20 cellular contexts compared by ENCODE assay signal in genomic region chr11:31492320-31492913, GRCh38. TPM values are rescaled to one million over a fixed set of nuclear protein-coding genes. Genes with fewer than 3 reads are reported as not detected.
DNase-seq lines count a peak whose midpoint lies in the region; ATAC-seq and TF ChIP-seq lines count a peak whose summit lies in the region.
"Had no signal": no experiment of that assay in that cellular context is flagged by ENCODE, and none has a peak within 500 bp of the region (broad histone marks: within the 10 kb centered on the region; RNA-seq: fewer than 3 reads in every experiment).

No MANE protein-coding gene starts in this region.

- H3K36me3 ChIP-seq in IMR-90 (ENCODE audit: control insufficient read depth, insufficient read depth, low read length): no peaks in the 10 kb centered on the region
- no peaks in the 10 kb centered on the region for H3K36me3 ChIP-seq in brain microvascular endothelial cell (replicated peaks)
- H3K36me3 ChIP-seq in lower lobe of right lung: no peaks in the 10 kb centered on the region
- no peaks in the 10 kb centered on the region for H3K36me3 ChIP-seq in testis (ENCODE audit: low read depth, missing control alignments)
- H3K36me3 ChIP-seq: upper lobe of right lung had no signal

- no peak overlapping the region for H2BK5ac ChIP-seq in IMR-90 (ENCODE audit: low read depth, low read length, poor library complexity, severe bottlenecking)

- CTCF ChIA-PET in IMR-90 (lab: Yijun Ruan, JAX): interaction anchor here (0.8 kb wide), 1 partner anchor 514 kb away, joined by 3 read pairs; no protein-coding TSS in a partner anchor

- H3K27me3 ChIP-seq in IMR-90 (ENCODE audit: control insufficient read depth, insufficient read depth, low read length) (no peaks in the 10 kb centered on the region), brain microvascular endothelial cell (replicated peaks) (no peaks in the 10 kb centered on the region), lower lobe of right lung (ENCODE audit: low read depth) (no peaks in the 10 kb centered on the region), testis (no peaks in the 10 kb centered on the region)
- H3K27me3 ChIP-seq: upper lobe of right lung had no signal

- no peak overlapping the region for H3K14ac ChIP-seq in IMR-90 (replicated peaks; ENCODE audit: low read depth, low read length)

- ATAC-seq in IMR-90 (ENCODE audit: low read depth): peak; percentile 27; the same call in 1 of the 2 replicates
- no peak for ATAC-seq in lower lobe of right lung
- ATAC-seq: natural killer cell treated with Interleukin-12 subunit alpha and Interleukin-12 subunit beta and Interleukin-15 and Interleukin-18, amount 100 ng/mL, for 72 hours; psoas muscle; upper lobe of right lung had no signal

- H2BK20ac ChIP-seq in IMR-90 (ENCODE audit: low read depth, low read length): no peak overlapping the region

- H3K9me3 ChIP-seq in IMR-90 (ENCODE audit: control insufficient read depth, insufficient read depth, low read length): no peaks in the 10 kb centered on the region
- H3K9me3 ChIP-seq in lower lobe of right lung: no peaks in the 10 kb centered on the region
- H3K9me3 ChIP-seq in testis: no peaks in the 10 kb centered on the region
- H3K9me3 ChIP-seq: psoas muscle, upper lobe of right lung had no signal

- H3K4me3 ChIP-seq in IMR-90 (ENCODE audit: insufficient read depth, low read depth, low read length) (no peak overlapping the region), brain microvascular endothelial cell (ENCODE audit: low read depth, low read length) (no peak overlapping the region), lower lobe of right lung (no peak overlapping the region), testis (no peak overlapping the region)
- H3K4me3 ChIP-seq: psoas muscle, upper lobe of right lung had no signal

- H2BK15ac ChIP-seq in IMR-90 (ENCODE audit: low read depth, low read length): no peak overlapping the region

- H2AFZ ChIP-seq in IMR-90 (replicated peaks; ENCODE audit: low read length, poor library complexity): no peak overlapping the region

- H3K4me1 ChIP-seq in IMR-90 (ENCODE audit: control insufficient read depth, insufficient read depth, low read length): no peaks in the 10 kb centered on the region
- no peaks in the 10 kb centered on the region for H3K4me1 ChIP-seq in lower lobe of right lung
- H3K4me1 ChIP-seq in testis: peaks cover 3% of the 10 kb centered on the region
- H3K4me1 ChIP-seq: upper lobe of right lung had no signal

- peaks cover 0 to 13% of the 10 kb centered on the region in 2 experiments; a peak in 3 of 4 replicates for H3K79me1 ChIP-seq in IMR-90 (ENCODE audit: low read depth in 1 of 2, low read length in 2 of 2)

- no peak overlapping the region for H2AK5ac ChIP-seq in IMR-90 (ENCODE audit: low read depth, low read length)

- no peak overlapping the region for H3K23ac ChIP-seq in IMR-90 (ENCODE audit: low read depth, low read length)

- no peak overlapping the region for H3K4me2 ChIP-seq in IMR-90 (ENCODE audit: low read depth, low read length)
- H3K4me2 ChIP-seq: KMS-11 had no signal

- no peak overlapping the region for H3K4ac ChIP-seq in IMR-90 (ENCODE audit: low read depth, low read length)

- POLR2A ChIA-PET in IMR-90 (lab: Charles Lee; ENCODE audit: unreplicated experiment): no interaction called here

- BruUV-seq in IMR-90 (replicated peaks; lab: Mats Ljungman, UMichigan): no TSS peak

- H3K27ac ChIP-seq in IMR-90 (ENCODE audit: insufficient read depth, low read length) (no peak overlapping the region), brain microvascular endothelial cell (no peak overlapping the region), lower lobe of right lung (no peak overlapping the region), testis (no peak overlapping the region)
- H3K27ac ChIP-seq: KMS-11, psoas muscle, upper lobe of right lung had no signal

- no peak overlapping the region for H4K91ac ChIP-seq in IMR-90 (ENCODE audit: insufficient read depth, low read depth, low read length)

- H2BK120ac ChIP-seq in IMR-90 (ENCODE audit: low read depth, low read length): no peak overlapping the region

- H3K18ac ChIP-seq in IMR-90 (ENCODE audit: low read depth, low read length): no peak overlapping the region

- H4K20me1 ChIP-seq in IMR-90 (ENCODE audit: insufficient read depth, low read length): no peaks in the 10 kb centered on the region

- TF ChIP-seq CTCF in IMR-90 (conservative IDR thresholded peaks at IDR 0.05; ENCODE audit: low read depth, low read length): no peak
- TF ChIP-seq CTCF in brain microvascular endothelial cell (IDR thresholded peaks at IDR 0.05; ENCODE audit: low read depth, low read length, missing control alignments): no peak
- no peak for TF ChIP-seq CTCF in lower lobe of right lung (IDR thresholded peaks at IDR 0.05)
- TF ChIP-seq CTCF in testis (IDR thresholded peaks at IDR 0.05): no peak

- H3K9me1 ChIP-seq in IMR-90 (ENCODE audit: insufficient read depth, low read length): no peaks in the 10 kb centered on the region

- dilution Hi-C loops in IMR-90 (cut with HindIII; ENCODE audit: low sequenced_read_pairs, unreplicated experiment): no loop called here

- H3K56ac ChIP-seq in IMR-90 (ENCODE audit: extremely low read depth, insufficient read depth, low read length): no peak overlapping the region

- H4K8ac ChIP-seq in IMR-90 (ENCODE audit: low read depth in 2 of 2, low read length in 2 of 2): no peak overlapping the region

- no CpG with 5 or more reads among the region's 2 CpGs for WGBS in IMR-90 (ENCODE audit: extremely low coverage in 2 of 2, insufficient read length in 1 of 2), 2 experiments
- 72 to 78% methylated on average over 2 of the region's 2 CpGs for whole genome bisulfite sequencing in testis, 2 donors

- intact Hi-C loops in IMR-90 (cut with micrococcal nuclease) (loop anchor here (10.0 kb wide), 1 partner anchor 302 kb away; no protein-coding TSS in a partner anchor), lower lobe of right lung (cut with DNase I) (no loop called here), testis (cut with DNase I; ENCODE audit: low total_unique reads) (loop anchor here (5.0 kb wide), 1 partner anchor 380 kb away; no protein-coding TSS in a partner anchor)

- no peak for TF ChIP-seq POLR2A in IMR-90 (IDR thresholded peaks at IDR 0.05; ENCODE audit: low read depth, low read length)
- no peak for TF ChIP-seq POLR2A in testis (IDR thresholded peaks at IDR 0.05)

- H2AK9ac ChIP-seq in IMR-90 (replicated peaks; ENCODE audit: low read depth, low read length, poor library complexity): no peak overlapping the region

- in situ Hi-C loops in IMR-90 (cut with MboI; ENCODE audit: low sequenced_read_pairs): loop anchor here (10.0 kb wide), 1 partner anchor 382 kb away; no protein-coding TSS in a partner anchor
- in situ Hi-C loops in brain microvascular endothelial cell (cut with HindIII; ENCODE audit: low pct_ligation_motif_present, low sequenced_read_pairs): no loop called here

- DNase-seq in GM03348 (ENCODE audit: low spot score): peak; percentile 2
- DNase-seq in IMR-90: peak; percentile 61
- peak; percentile 31 for DNase-seq in brain microvascular endothelial cell
- peak; percentile 15 for DNase-seq in kidney tubule cell (ENCODE audit: low spot score)
- DNase-seq in lower lobe of right lung: no peak
- DNase-seq in kidney glomerular epithelial cell (lab: John Stamatoyannopoulos, UW): no peak
- no peak for DNase-seq in NCI-H1048 (lab: John Stamatoyannopoulos, UW)
- DNase-seq in testis: no peak
- DNase-seq: activated CD4-positive, alpha-beta T cell treated with anti-CD3 and anti-CD28 coated beads, Interleukin-2, amount 10 ng/mL, durations not matched to agents 7 days and 5 days; activated CD8-positive, alpha-beta memory T cell treated with anti-CD3 and anti-CD28 coated beads, Interleukin-2, amount 50 U/mL, for 4 hours; activated gamma-delta T cell treated with Interleukin-2 at 50 U/mL for 16 hours; CD4-positive, alpha-beta memory T cell; cortex of kidney; DMS53; NCI-H2029 treated with DMSO at 0.1 percent for 48 hours; NK-92 treated with Interleukin-12 subunit alpha and Interleukin-12 subunit beta, amount 100 ng/mL, for 24 hours; psoas muscle; upper lobe of right lung had no signal

- no peak for TF ChIP-seq RAD21 in IMR-90 (IDR thresholded peaks at IDR 0.05; ENCODE audit: low read length)

- no peak overlapping the region for H4K5ac ChIP-seq in IMR-90 (ENCODE audit: low read depth, low read length)

- no peak overlapping the region for H3K9ac ChIP-seq in IMR-90 (ENCODE audit: low read depth, low read length)
- H3K9ac ChIP-seq: KMS-11 had no signal

TF ChIP-seq in IMR-90, 13 proteins besides CTCF, POLR2A, EP300 and RAD21 (continues in another document):
- TF ChIP-seq RCOR1 (IDR thresholded peaks at IDR 0.05; ENCODE audit: insufficient replicate concordance, low read length) (no peak), ELK1 (IDR thresholded peaks at IDR 0.05; ENCODE audit: borderline replicate concordance, low read depth, low read length) (no peak), FOS (IDR thresholded peaks at IDR 0.05; ENCODE audit: low read depth, low read length) (no peak), MXI1 (IDR thresholded peaks at IDR 0.05; ENCODE audit: borderline replicate concordance, low read depth, low read length) (no peak), CHD1 (IDR thresholded peaks at IDR 0.05; ENCODE audit: low read depth, low read length) (no peak), MAFK (IDR thresholded peaks at IDR 0.05; ENCODE audit: low read depth, low read length) (no peak)

RNA-seq across cellular contexts. Expression of gene IMMP1L, which starts 17.0 kb away (rescaled TPM):
- total RNA-seq in IMR-90 (2012; rRNA removed): 5.0 and 10.0 TPM in 2 replicates
- polyA plus RNA-seq in IMR-90 (2012; rRNA removed): 10.7 and 23.7 TPM in 2 replicates
- 1.8 and 2.4 TPM in 2 replicates for polyA plus RNA-seq in IMR-90 (2012; cell fraction: cytosol; rRNA removed)
- 1.5 and 6.8 TPM in 2 replicates for polyA plus RNA-seq in IMR-90 (2012; cell fraction: nucleus; rRNA removed; ENCODE audit: low replicate concordance)
- total RNA-seq in lower lobe of right lung: 14.4 TPM
- total RNA-seq in testis: 10 to 100 TPM; 40.1 to 48.2 TPM
- polyA plus RNA-seq in testis (ENCODE audit: insufficient read depth, low read depth, low replicate concordance): 37.6 TPM

RNA-seq across cellular contexts. Expression of gene ELP4, which starts 17.1 kb away (rescaled TPM):
- 18.1 and 20.4 TPM in 2 replicates for total RNA-seq in IMR-90 (2012; rRNA removed)
- 6.8 and 8.4 TPM in 2 replicates for polyA plus RNA-seq in IMR-90 (2012; rRNA removed)
- 3.2 and 3.5 TPM in 2 replicates for polyA plus RNA-seq in IMR-90 (2012; cell fraction: cytosol; rRNA removed)
- 1.8 and 5.4 TPM in 2 replicates for polyA plus RNA-seq in IMR-90 (2012; cell fraction: nucleus; rRNA removed; ENCODE audit: low replicate concordance)
- 22.1 TPM for total RNA-seq in lower lobe of right lung
- total RNA-seq in testis: 10 to 100 TPM; 29.1 to 29.7 TPM
- 28.0 TPM for polyA plus RNA-seq in testis (ENCODE audit: insufficient read depth, low read depth, low replicate concordance)

Comparison
In these comparisons a context has a peak if more than half of its experiments do, and no peak if none do; other contexts are left out.
1. DNase-seq: peak in GM03348 (single experiment), IMR-90 (single experiment), brain microvascular endothelial cell (single experiment) and kidney tubule cell (single experiment); none in lower lobe of right lung (single experiment), kidney glomerular epithelial cell (single experiment), NCI-H1048 (single experiment) and testis (single experiment).